In the genomic region with DNA sequence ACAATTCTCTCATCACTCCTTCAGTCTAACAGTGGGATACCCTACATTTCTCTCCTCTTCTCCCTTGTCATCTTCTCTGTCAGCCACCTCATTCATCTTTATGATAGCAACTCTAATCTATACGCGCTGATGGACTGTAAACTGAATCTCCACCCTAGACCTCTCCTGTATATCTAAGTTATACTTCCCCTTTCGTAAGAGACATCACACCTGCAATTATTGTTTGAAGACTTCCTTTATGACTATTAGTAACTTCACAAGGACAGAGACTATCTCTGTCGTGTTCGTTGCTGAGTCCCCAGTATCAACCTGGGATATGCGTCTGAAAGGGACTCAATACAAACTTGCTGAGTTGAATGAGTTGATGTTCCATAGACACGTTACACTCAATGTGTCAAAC, we compare ENCODE assay signal across 24 cellular contexts.
DNase-seq lines count a peak whose midpoint lies in the region; ATAC-seq, FAIRE-seq and TF ChIP-seq lines count a peak whose summit lies in the region.
"Had no signal": no experiment of that assay in that cellular context is flagged by ENCODE, and none has a peak within 500 bp of the region (broad histone marks: within the 10 kb centered on the region; RNA-seq: fewer than 3 reads in every experiment).

No MANE protein-coding gene starts in this region.

- in situ Hi-C loops in HepG2 (cut with HindIII; ENCODE audit: extremely low pct_ligation_motif_present, low pct_unique_long_range_greater_than_20kb): no loop called here

- TF ChIP-seq POLR2A in HepG2 (IDR thresholded peaks at IDR 0.05; ENCODE audit: insufficient read depth in 1 of 2, low read depth in 2 of 2, low read length in 2 of 2): no peak
- no peak for TF ChIP-seq POLR2A in right lobe of liver (IDR thresholded peaks at IDR 0.05)

- no peak overlapping the region for H3K4me3 ChIP-seq in HepG2 (replicated peaks in 1 of 3; ENCODE audit: insufficient read depth in 1 of 3, low read depth in 2 of 3, low read length in 3 of 3)
- H3K4me3 ChIP-seq in right lobe of liver: no peak overlapping the region
- no peak overlapping the region for H3K4me3 ChIP-seq in OCI-LY7 (ENCODE audit: low read depth, low read length, poor library complexity, severe bottlenecking)
- H3K4me3 ChIP-seq: A549; BLaER1 treated with 17β-estradiol and CSF1 and Interleukin-3, amounts not matched to agents 10 nM and 100 nM; GM12878 had no signal

- CTCF ChIA-PET in HepG2 (lab: Yijun Ruan, JAX; ENCODE audit: low intra/inter-chr PET ratio, low total read pairs): no interaction called here
- CTCF ChIA-PET in OCI-LY7 (lab: Charles Lee; ENCODE audit: unreplicated experiment): no interaction called here

- no peak for TF ChIP-seq EP300 in HepG2 (IDR thresholded peaks at IDR 0.05; ENCODE audit: low read depth in 2 of 2, low read length in 2 of 2)
- no peak for TF ChIP-seq EP300 in HepG2 (CRISPR knock-in tag; IDR thresholded peaks at IDR 0.05; ENCODE audit: borderline replicate concordance)

- H3K9ac ChIP-seq in HepG2 (ENCODE audit: insufficient read depth, low read depth, low read length): no peak overlapping the region
- H3K9ac ChIP-seq: BLaER1 treated with 17β-estradiol and CSF1 and Interleukin-3, amounts not matched to agents 10 nM and 100 nM had no signal

- no peak for TF ChIP-seq CTCF in HepG2 (CRISPR knock-in tag; IDR thresholded peaks at IDR 0.05)
- TF ChIP-seq CTCF in right lobe of liver (IDR thresholded peaks at IDR 0.05): no peak
- no peak for TF ChIP-seq CTCF in OCI-LY7 (conservative IDR thresholded peaks at IDR 0.05; ENCODE audit: low read length)
- no peak for TF ChIP-seq CTCF in omental fat pad (IDR thresholded peaks at IDR 0.05)

- H3K27ac Mint-ChIP-seq in activated T-helper 17 cell treated with anti-CD3 and anti-CD28 coated beads, Interleukin-2, amount 50 U/mL, for 72 hours: no peak overlapping the region
- H3K27ac Mint-ChIP-seq: B cell; CD4-positive, alpha-beta T cell; CD8-positive, alpha-beta T cell had no signal

- DNase-seq in HepG2 (ENCODE audit: low spot score) (no peak), right lobe of liver (no peak), OCI-LY7 (ENCODE audit: low spot score) (peak; percentile 60), omental fat pad (ENCODE audit: low spot score) (no peak), posterior vena cava (ENCODE audit: low spot score) (no peak)
- DNase-seq: AML-193; Caco-2; Calu3; CD4-positive, alpha-beta T cell; CD8-positive, alpha-beta T cell; DMS79 treated with DMSO at 0.1 percent for 48 hours; EL; GDM1 had no signal

- peaks cover 5% of the 10 kb centered on the region; the same call in 1 of the 2 replicates for H3K9me3 ChIP-seq in HepG2 (ENCODE audit: low read length)
- H3K9me3 ChIP-seq in right lobe of liver: no peaks in the 10 kb centered on the region
- H3K9me3 ChIP-seq in OCI-LY7 (ENCODE audit: low read length): no peaks in the 10 kb centered on the region
- H3K9me3 ChIP-seq: A549, Caco-2 had no signal

- H3K79me2 ChIP-seq in HepG2 (ENCODE audit: insufficient read depth, low read length): no peaks in the 10 kb centered on the region
- no peaks in the 10 kb centered on the region for H3K79me2 ChIP-seq in OCI-LY7 (ENCODE audit: insufficient read depth, low read depth, low read length)

- H3K4me1 ChIP-seq in HepG2 (ENCODE audit: insufficient read depth, low read length) (0 out of 2 replicates have a peak, but pooled peaks cover 5% of the 10 kb centered on the region), right lobe of liver (peaks cover 0 to 8% (median 0%) of the 10 kb centered on the region in 4 donors), OCI-LY7 (ENCODE audit: insufficient read depth, low read length, poor library complexity, severe bottlenecking) (peaks cover 16% of the 10 kb centered on the region)
- H3K4me1 ChIP-seq: A549, Caco-2 had no signal

- ATAC-seq in HepG2 (no peak), right lobe of liver (no peak), GM18868 (IDR thresholded peaks at IDR 0.05; ENCODE audit: unreplicated experiment) (peak; percentile 52), omental fat pad (ENCODE audit: low FRiP score) (no peak)
- no peak for ATAC-seq in activated T-helper 17 cell treated with anti-CD3 and anti-CD28 coated beads, Interleukin-2, amount 50 U/mL, for 72 hours (replicated peaks)
- ATAC-seq: A549; CD8-positive, alpha-beta T cell; GM12878 had no signal

- H2AFZ ChIP-seq in HepG2 (ENCODE audit: low read length) (no peak overlapping the region), OCI-LY7 (ENCODE audit: low read length) (no peak overlapping the region)

- H3K27ac ChIP-seq in HepG2 (ENCODE audit: extremely low read length, insufficient read depth, low read length) (no peak overlapping the region), right lobe of liver (no peak overlapping the region), OCI-LY7 (ENCODE audit: low read depth, low read length, poor library complexity, severe bottlenecking) (peak overlapping the region; percentile 16)
- H3K27ac ChIP-seq: 22Rv1; A549; BLaER1 treated with 17β-estradiol and CSF1 and Interleukin-3, amounts not matched to agents 10 nM and 100 nM; C4-2B had no signal

- no peak for FAIRE-seq in HepG2 (lab: Jason Lieb, UNC)
- FAIRE-seq: A549, D721Med, GM12878, GM12892, GM18507 had no signal

- H3K4me3 Mint-ChIP-seq in activated T-helper 17 cell treated with anti-CD3 and anti-CD28 coated beads, Interleukin-2, amount 50 U/mL, for 72 hours: no peak overlapping the region
- H3K4me3 Mint-ChIP-seq: B cell; CD4-positive, alpha-beta T cell; CD8-positive, alpha-beta T cell had no signal

- H3K4me2 ChIP-seq in HepG2 (ENCODE audit: low read depth, low read length): no peak overlapping the region
- peak overlapping the region; percentile 17 for H3K4me2 ChIP-seq in OCI-LY7 (ENCODE audit: low read length)
- H3K4me2 ChIP-seq: A549; BLaER1 treated with 17β-estradiol and CSF1 and Interleukin-3, amounts not matched to agents 10 nM and 100 nM had no signal

- no peaks in the 10 kb centered on the region for H3K9me3 Mint-ChIP-seq in activated T-helper 17 cell treated with anti-CD3 and anti-CD28 coated beads, Interleukin-2, amount 50 U/mL, for 72 hours
- H3K9me3 Mint-ChIP-seq: CD4-positive, alpha-beta T cell; CD8-positive, alpha-beta T cell had no signal

- H3K4me1 Mint-ChIP-seq in activated T-helper 17 cell treated with anti-CD3 and anti-CD28 coated beads, Interleukin-2, amount 50 U/mL, for 72 hours: no peaks in the 10 kb centered on the region
- H3K4me1 Mint-ChIP-seq: B cell had no signal

- no peaks in the 10 kb centered on the region for H3K36me3 Mint-ChIP-seq in activated T-helper 17 cell treated with anti-CD3 and anti-CD28 coated beads, Interleukin-2, amount 50 U/mL, for 72 hours (ENCODE audit: low read depth)
- H3K36me3 Mint-ChIP-seq: CD8-positive, alpha-beta T cell had no signal

- H3K36me3 ChIP-seq in HepG2 (replicated peaks in 1 of 2; ENCODE audit: control insufficient read depth in 1 of 2, insufficient read depth in 2 of 2, low read length in 2 of 2) (no peaks in the 10 kb centered on the region), right lobe of liver (no peaks in the 10 kb centered on the region), OCI-LY7 (ENCODE audit: insufficient read depth, low read length) (no peaks in the 10 kb centered on the region)
- H3K36me3 ChIP-seq: BLaER1 treated with 17β-estradiol and CSF1 and Interleukin-3, amounts not matched to agents 10 nM and 100 nM had no signal

- no peaks in the 10 kb centered on the region for H3K27me3 ChIP-seq in HepG2 (ENCODE audit: control insufficient read depth in 1 of 2, insufficient read depth in 2 of 2, low read length in 2 of 2)
- H3K27me3 ChIP-seq in right lobe of liver: no peaks in the 10 kb centered on the region
- H3K27me3 ChIP-seq: BLaER1 treated with 17β-estradiol and CSF1 and Interleukin-3, amounts not matched to agents 10 nM and 100 nM had no signal

- H4K20me1 ChIP-seq in HepG2 (ENCODE audit: insufficient read depth, low read length) (no peaks in the 10 kb centered on the region), OCI-LY7 (ENCODE audit: insufficient read depth, low read length) (no peaks in the 10 kb centered on the region)
- H4K20me1 ChIP-seq: BLaER1 treated with 17β-estradiol and CSF1 and Interleukin-3, amounts not matched to agents 10 nM and 100 nM had no signal

- no peaks in the 10 kb centered on the region for H3K9me2 ChIP-seq in OCI-LY7 (ENCODE audit: insufficient read depth, low read length)

- BruUV-seq in HepG2 (replicated peaks; lab: Mats Ljungman, UMichigan): no TSS peak
- no TSS peak for BruUV-seq in OCI-LY7 (replicated peaks; lab: Mats Ljungman, UMichigan)

- peaks cover 7% of the 10 kb centered on the region for H3K27me3 Mint-ChIP-seq in activated T-helper 17 cell treated with anti-CD3 and anti-CD28 coated beads, Interleukin-2, amount 50 U/mL, for 72 hours

- POLR2A ChIA-PET in HepG2 (lab: Yijun Ruan, JAX) (no interaction called here), OCI-LY7 (lab: Charles Lee) (no interaction called here)

- intact Hi-C loops in HepG2 (cut with micrococcal nuclease; ENCODE audit: unreplicated experiment) (no loop called here), right lobe of liver (cut with DNase I) (no loop called here), OCI-LY7 (cut with micrococcal nuclease; ENCODE audit: unreplicated experiment) (loop anchor here (5.0 kb wide), 1 partner anchor 261 kb away; a partner anchor contains a TSS), posterior vena cava (cut with DNase I) (no loop called here)

- no peak for TF ChIP-seq RAD21 in HepG2 (CRISPR knock-in tag; IDR thresholded peaks at IDR 0.05)

- 85% methylated on average over 7 of the region's 7 CpGs for WGBS in HepG2 (ENCODE audit: low lambda C conversion rate)
- 94% methylated on average over 7 of the region's 7 CpGs for WGBS in right lobe of liver (ENCODE audit: insufficient coverage, low coverage, low lambda C conversion rate, missing lambda C conversion rate)

TF ChIP-seq in HepG2, 621 proteins besides CTCF, POLR2A, EP300 and RAD21:
- TF ChIP-seq, protein P1, sequence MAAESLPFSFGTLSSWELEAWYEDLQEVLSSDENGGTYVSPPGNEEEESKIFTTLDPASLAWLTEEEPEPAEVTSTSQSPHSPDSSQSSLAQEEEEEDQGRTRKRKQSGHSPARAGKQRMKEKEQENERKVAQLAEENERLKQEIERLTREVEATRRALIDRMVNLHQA (CRISPR knock-in tag; IDR thresholded peaks at IDR 0.05): no peak
- TF ChIP-seq, protein P2, sequence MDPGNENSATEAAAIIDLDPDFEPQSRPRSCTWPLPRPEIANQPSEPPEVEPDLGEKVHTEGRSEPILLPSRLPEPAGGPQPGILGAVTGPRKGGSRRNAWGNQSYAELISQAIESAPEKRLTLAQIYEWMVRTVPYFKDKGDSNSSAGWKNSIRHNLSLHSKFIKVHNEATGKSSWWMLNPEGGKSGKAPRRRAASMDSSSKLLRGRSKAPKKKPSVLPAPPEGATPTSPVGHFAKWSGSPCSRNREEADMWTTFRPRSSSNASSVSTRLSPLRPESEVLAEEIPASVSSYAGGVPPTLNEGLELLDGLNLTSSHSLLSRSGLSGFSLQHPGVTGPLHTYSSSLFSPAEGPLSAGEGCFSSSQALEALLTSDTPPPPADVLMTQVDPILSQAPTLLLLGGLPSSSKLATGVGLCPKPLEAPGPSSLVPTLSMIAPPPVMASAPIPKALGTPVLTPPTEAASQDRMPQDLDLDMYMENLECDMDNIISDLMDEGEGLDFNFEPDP (CRISPR knock-in tag; conservative IDR thresholded peaks at IDR 0.05): 0 out of 2 replicates have a peak, but pooled peaks have one; percentile 64
